Comparison of ENCODE assay signal across 18 cellular contexts in the genomic region with DNA sequence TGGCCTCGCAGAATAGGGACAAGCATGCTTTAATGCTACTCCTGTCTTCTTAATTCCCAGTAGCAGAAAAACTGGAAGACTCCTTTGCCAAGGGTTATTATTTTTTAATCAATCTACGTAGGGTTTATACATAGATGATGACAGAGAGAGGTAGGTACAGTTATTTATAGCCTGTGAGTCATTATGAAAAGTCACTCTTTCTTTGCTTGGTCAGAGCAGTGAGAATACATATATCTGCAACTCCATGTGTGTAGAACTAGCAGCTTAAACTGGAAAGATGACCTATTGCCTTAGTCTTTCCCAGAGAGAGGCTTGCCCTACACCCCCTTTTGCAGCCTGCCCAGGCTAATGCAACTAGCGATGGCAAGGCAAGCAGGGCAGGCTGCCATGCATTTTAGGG.
DNase-seq lines count a peak whose midpoint lies in the region; ATAC-seq and TF ChIP-seq lines count a peak whose summit lies in the region.
"Had no signal": no experiment of that assay in that cellular context is flagged by ENCODE, and none has a peak within 500 bp of the region (broad histone marks: within the 10 kb centered on the region; RNA-seq: fewer than 3 reads in every experiment).

No MANE protein-coding gene starts in this region.

- no peak for TF ChIP-seq CTCF in retinal pigment epithelial cell (conservative IDR thresholded peaks at IDR 0.05; ENCODE audit: low read depth, low read length)

- no peaks in the 10 kb centered on the region for H3K27me3 ChIP-seq in adipocyte (replicated peaks; ENCODE audit: control insufficient read depth, insufficient read depth, low read length)

- DNase-seq in adipocyte (ENCODE audit: low read depth) = peak; percentile 25
- DNase-seq in retinal pigment epithelial cell (ENCODE audit: low read depth) = peak; percentile 52
- no peak for DNase-seq in NCI-H526 treated with DMSO at 0.1 percent for 48 hours (lab: John Stamatoyannopoulos, UW)
- no peak for DNase-seq in KG1 (lab: John Stamatoyannopoulos, UW)
- no peak for DNase-seq in UCSD-AML1 (lab: John Stamatoyannopoulos, UW; ENCODE audit: unreplicated experiment)
- DNase-seq: activated CD4-positive, CD25-positive, alpha-beta regulatory T cell; hypothalamus; NCI-H1092; NCI-H226; OCI-M1; T-cell had no signal

- peaks cover under 1% of the 10 kb centered on the region for H3K9me3 ChIP-seq in adipocyte (ENCODE audit: control insufficient read depth, low read length)
- H3K9me3 ChIP-seq: prostate gland had no signal

- no peak overlapping the region for H3K4me3 ChIP-seq in adipocyte (ENCODE audit: low read length)
- H3K4me3 ChIP-seq in retinal pigment epithelial cell (ENCODE audit: low read length) = no peak overlapping the region
- H3K4me3 ChIP-seq: prostate gland had no signal

- no peak overlapping the region for H3K9ac ChIP-seq in adipocyte (ENCODE audit: low read length)

- peak; percentile 73 for ATAC-seq in GM18858 (IDR thresholded peaks at IDR 0.05; ENCODE audit: unreplicated experiment)
- ATAC-seq in HG03025 (IDR thresholded peaks at IDR 0.05; ENCODE audit: low FRiP score, unreplicated experiment) = peak; percentile 82
- ATAC-seq in HG03139 (IDR thresholded peaks at IDR 0.05; ENCODE audit: unreplicated experiment) = no peak
- ATAC-seq: activated naive CD4-positive, alpha-beta T cell treated with anti-CD3 and anti-CD28 coated beads, Interleukin-2, amount 50 U/mL, for 72 hours; HepG2; left lobe of liver; T-cell had no signal

- H3K36me3 ChIP-seq in adipocyte (ENCODE audit: control insufficient read depth, insufficient read depth, low read length, severe bottlenecking) = no peaks in the 10 kb centered on the region
- H3K36me3 ChIP-seq: prostate gland had no signal

- peaks cover 4% of the 10 kb centered on the region for H3K4me1 ChIP-seq in adipocyte (ENCODE audit: control insufficient read depth, insufficient read depth, low read length)
- H3K4me1 ChIP-seq: prostate gland had no signal

Comparison
In these comparisons a context has a peak if more than half of its experiments do, and no peak if none do; other contexts are left out.
1. DNase-seq: peak in adipocyte (single experiment) and retinal pigment epithelial cell (single experiment); none in NCI-H526 treated with DMSO at 0.1 percent for 48 hours (single experiment), KG1 (single experiment) and UCSD-AML1 (single experiment).